ENCODE assay signal across 1 cellular context in genomic region chr16:89701425-89702406, GRCh38.
TF ChIP-seq lines count a peak whose summit lies in the region.

A gene with protein sequence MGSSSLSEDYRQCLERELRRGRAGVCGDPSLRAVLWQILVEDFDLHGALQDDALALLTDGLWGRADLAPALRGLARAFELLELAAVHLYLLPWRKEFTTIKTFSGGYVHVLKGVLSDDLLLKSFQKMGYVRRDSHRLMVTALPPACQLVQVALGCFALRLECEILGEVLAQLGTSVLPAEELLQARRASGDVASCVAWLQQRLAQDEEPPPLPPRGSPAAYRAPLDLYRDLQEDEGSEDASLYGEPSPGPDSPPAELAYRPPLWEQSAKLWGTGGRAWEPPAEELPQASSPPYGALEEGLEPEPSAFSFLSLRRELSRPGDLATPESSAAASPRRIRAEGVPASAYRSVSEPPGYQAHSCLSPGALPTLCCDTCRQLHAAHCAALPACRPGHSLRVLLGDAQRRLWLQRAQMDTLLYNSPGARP (minus strand): TSS chr16:89701705. CDS start chr16:89701232, 473 bp downstream.

TF ChIP-seq in HepG2, 621 proteins besides CTCF, POLR2A, EP300 and RAD21 (continued from another document and continues in another):
- TF ChIP-seq, protein P1, sequence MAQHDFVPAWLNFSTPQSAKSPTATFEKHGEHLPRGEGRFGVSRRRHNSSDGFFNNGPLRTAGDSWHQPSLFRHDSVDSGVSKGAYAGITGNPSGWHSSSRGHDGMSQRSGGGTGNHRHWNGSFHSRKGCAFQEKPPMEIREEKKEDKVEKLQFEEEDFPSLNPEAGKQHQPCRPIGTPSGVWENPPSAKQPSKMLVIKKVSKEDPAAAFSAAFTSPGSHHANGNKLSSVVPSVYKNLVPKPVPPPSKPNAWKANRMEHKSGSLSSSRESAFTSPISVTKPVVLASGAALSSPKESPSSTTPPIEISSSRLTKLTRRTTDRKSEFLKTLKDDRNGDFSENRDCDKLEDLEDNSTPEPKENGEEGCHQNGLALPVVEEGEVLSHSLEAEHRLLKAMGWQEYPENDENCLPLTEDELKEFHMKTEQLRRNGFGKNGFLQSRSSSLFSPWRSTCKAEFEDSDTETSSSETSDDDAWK (CRISPR knock-in tag; IDR thresholded peaks at IDR 0.05), result no peak
- TF ChIP-seq ZNF460 (CRISPR knock-in tag; IDR thresholded peaks at IDR 0.05; ENCODE audit: borderline replicate concordance) (no peak), ZNF446 (CRISPR knock-in tag; IDR thresholded peaks at IDR 0.05) (no peak), ZNF564 (CRISPR knock-in tag; IDR thresholded peaks at IDR 0.05) (no peak), PAWR (CRISPR knock-in tag; IDR thresholded peaks at IDR 0.05; ENCODE audit: borderline replicate concordance) (0 out of 2 replicates have a peak, but pooled peaks have one; percentile 32), ZNF720 (CRISPR knock-in tag; IDR thresholded peaks at IDR 0.05) (no peak), SRSF4 (IDR thresholded peaks at IDR 0.05; ENCODE audit: low read depth, low read length, poor library complexity, severe bottlenecking) (no peak), HMGXB4 (CRISPR knock-in tag; IDR thresholded peaks at IDR 0.05; ENCODE audit: borderline replicate concordance in 1 of 2, low read depth in 1 of 2) (peak; percentile 38 to 58; a peak in 3 of 4 replicates), MTF2 (CRISPR knock-in tag; IDR thresholded peaks at IDR 0.05; ENCODE audit: borderline replicate concordance) (no peak), ZNF761 (CRISPR knock-in tag; conservative IDR thresholded peaks at IDR 0.05) (peak; percentile 33; the same call in 1 of the 2 replicates), ZNF296 (CRISPR knock-in tag; conservative IDR thresholded peaks at IDR 0.05) (no peak), PRMT3 (CRISPR knock-in tag; IDR thresholded peaks at IDR 0.05; ENCODE audit: borderline replicate concordance, low read depth) (0 out of 2 replicates have a peak, but pooled peaks have one; percentile 47), GTF2F1 (IDR thresholded peaks at IDR 0.05; ENCODE audit: low read length) (no peak), DR1 (CRISPR knock-in tag; IDR thresholded peaks at IDR 0.05) (peak; percentile 76), ZNF672 (CRISPR knock-in tag; IDR thresholded peaks at IDR 0.05) (no peak), HNF1B (CRISPR knock-in tag; IDR thresholded peaks at IDR 0.05) (peak; percentile 74), ZMAT3 (CRISPR knock-in tag; conservative IDR thresholded peaks at IDR 0.05) (peak; percentile 90; the same call in 1 of the 2 replicates), KMT2A (CRISPR knock-in tag; IDR thresholded peaks at IDR 0.05) (0 out of 2 replicates have a peak, but pooled peaks have one; percentile 68), ONECUT2 (CRISPR knock-in tag; IDR thresholded peaks at IDR 0.05) (peak; percentile 68), HIC2 (CRISPR knock-in tag; IDR thresholded peaks at IDR 0.05; ENCODE audit: low read depth) (0 out of 2 replicates have a peak, but pooled peaks have one; percentile 17), KMT2B (CRISPR knock-in tag; IDR thresholded peaks at IDR 0.05) (peak; percentile 59; the same call in 1 of the 2 replicates), HDAC2 (CRISPR knock-in tag; IDR thresholded peaks at IDR 0.05) (peak; percentile 9; the same call in 1 of the 2 replicates), ZNF709 (CRISPR knock-in tag; IDR thresholded peaks at IDR 0.05) (peak; percentile 26; the same call in 1 of the 2 replicates), ZNF839 (CRISPR knock-in tag; IDR thresholded peaks at IDR 0.05; ENCODE audit: borderline replicate concordance) (peak; percentile 68; the same call in 1 of the 2 replicates), NR2F2 (IDR thresholded peaks at IDR 0.05; ENCODE audit: borderline replicate concordance, low read depth) (no peak; the same call in 1 of the 2 replicates), KDM4B (CRISPR knock-in tag; IDR thresholded peaks at IDR 0.05) (0 out of 2 replicates have a peak, but pooled peaks have one; percentile 10), SYNCRIP (IDR thresholded peaks at IDR 0.05; ENCODE audit: insufficient read depth, low read depth, low read length) (no peak), ZBTB43 (CRISPR knock-in tag; conservative IDR thresholded peaks at IDR 0.05) (0 out of 2 replicates have a peak, but pooled peaks have one; percentile 37), ZNF775 (CRISPR knock-in tag; IDR thresholded peaks at IDR 0.05; ENCODE audit: borderline replicate concordance) (no peak)
- TF ChIP-seq, protein P2, sequence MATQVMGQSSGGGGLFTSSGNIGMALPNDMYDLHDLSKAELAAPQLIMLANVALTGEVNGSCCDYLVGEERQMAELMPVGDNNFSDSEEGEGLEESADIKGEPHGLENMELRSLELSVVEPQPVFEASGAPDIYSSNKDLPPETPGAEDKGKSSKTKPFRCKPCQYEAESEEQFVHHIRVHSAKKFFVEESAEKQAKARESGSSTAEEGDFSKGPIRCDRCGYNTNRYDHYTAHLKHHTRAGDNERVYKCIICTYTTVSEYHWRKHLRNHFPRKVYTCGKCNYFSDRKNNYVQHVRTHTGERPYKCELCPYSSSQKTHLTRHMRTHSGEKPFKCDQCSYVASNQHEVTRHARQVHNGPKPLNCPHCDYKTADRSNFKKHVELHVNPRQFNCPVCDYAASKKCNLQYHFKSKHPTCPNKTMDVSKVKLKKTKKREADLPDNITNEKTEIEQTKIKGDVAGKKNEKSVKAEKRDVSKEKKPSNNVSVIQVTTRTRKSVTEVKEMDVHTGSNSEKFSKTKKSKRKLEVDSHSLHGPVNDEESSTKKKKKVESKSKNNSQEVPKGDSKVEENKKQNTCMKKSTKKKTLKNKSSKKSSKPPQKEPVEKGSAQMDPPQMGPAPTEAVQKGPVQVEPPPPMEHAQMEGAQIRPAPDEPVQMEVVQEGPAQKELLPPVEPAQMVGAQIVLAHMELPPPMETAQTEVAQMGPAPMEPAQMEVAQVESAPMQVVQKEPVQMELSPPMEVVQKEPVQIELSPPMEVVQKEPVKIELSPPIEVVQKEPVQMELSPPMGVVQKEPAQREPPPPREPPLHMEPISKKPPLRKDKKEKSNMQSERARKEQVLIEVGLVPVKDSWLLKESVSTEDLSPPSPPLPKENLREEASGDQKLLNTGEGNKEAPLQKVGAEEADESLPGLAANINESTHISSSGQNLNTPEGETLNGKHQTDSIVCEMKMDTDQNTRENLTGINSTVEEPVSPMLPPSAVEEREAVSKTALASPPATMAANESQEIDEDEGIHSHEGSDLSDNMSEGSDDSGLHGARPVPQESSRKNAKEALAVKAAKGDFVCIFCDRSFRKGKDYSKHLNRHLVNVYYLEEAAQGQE (IDR thresholded peaks at IDR 0.05; ENCODE audit: borderline replicate concordance in 1 of 2, low read depth in 1 of 2, low read length in 2 of 2), result 0 out of 4 replicates have a peak, but pooled peaks of 1 of the 2 experiments have one; percentile 18
- TF ChIP-seq, protein P3, sequence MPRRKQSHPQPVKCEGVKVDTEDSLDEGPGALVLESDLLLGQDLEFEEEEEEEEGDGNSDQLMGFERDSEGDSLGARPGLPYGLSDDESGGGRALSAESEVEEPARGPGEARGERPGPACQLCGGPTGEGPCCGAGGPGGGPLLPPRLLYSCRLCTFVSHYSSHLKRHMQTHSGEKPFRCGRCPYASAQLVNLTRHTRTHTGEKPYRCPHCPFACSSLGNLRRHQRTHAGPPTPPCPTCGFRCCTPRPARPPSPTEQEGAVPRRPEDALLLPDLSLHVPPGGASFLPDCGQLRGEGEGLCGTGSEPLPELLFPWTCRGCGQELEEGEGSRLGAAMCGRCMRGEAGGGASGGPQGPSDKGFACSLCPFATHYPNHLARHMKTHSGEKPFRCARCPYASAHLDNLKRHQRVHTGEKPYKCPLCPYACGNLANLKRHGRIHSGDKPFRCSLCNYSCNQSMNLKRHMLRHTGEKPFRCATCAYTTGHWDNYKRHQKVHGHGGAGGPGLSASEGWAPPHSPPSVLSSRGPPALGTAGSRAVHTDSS (CRISPR knock-in tag; conservative IDR thresholded peaks at IDR 0.05), result no peak
- TF ChIP-seq, protein P4, sequence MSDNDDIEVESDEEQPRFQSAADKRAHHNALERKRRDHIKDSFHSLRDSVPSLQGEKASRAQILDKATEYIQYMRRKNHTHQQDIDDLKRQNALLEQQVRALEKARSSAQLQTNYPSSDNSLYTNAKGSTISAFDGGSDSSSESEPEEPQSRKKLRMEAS (IDR thresholded peaks at IDR 0.05), result peak; percentile 89
- TF ChIP-seq, protein P5, sequence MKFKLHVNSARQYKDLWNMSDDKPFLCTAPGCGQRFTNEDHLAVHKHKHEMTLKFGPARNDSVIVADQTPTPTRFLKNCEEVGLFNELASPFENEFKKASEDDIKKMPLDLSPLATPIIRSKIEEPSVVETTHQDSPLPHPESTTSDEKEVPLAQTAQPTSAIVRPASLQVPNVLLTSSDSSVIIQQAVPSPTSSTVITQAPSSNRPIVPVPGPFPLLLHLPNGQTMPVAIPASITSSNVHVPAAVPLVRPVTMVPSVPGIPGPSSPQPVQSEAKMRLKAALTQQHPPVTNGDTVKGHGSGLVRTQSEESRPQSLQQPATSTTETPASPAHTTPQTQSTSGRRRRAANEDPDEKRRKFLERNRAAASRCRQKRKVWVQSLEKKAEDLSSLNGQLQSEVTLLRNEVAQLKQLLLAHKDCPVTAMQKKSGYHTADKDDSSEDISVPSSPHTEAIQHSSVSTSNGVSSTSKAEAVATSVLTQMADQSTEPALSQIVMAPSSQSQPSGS (CRISPR knock-in tag; IDR thresholded peaks at IDR 0.05), result 0 out of 2 replicates have a peak, but pooled peaks have one; percentile 7
- TF ChIP-seq, protein P6, sequence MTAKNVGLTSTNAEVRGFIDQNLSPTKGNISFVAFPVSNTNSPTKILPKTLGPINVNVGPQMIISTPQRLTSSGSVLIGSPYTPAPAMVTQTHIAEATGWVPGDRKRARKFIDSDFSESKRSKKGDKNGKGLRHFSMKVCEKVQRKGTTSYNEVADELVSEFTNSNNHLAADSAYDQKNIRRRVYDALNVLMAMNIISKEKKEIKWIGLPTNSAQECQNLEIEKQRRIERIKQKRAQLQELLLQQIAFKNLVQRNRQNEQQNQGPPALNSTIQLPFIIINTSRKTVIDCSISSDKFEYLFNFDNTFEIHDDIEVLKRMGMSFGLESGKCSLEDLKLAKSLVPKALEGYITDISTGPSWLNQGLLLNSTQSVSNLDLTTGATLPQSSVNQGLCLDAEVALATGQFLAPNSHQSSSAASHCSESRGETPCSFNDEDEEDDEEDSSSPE (CRISPR knock-in tag; IDR thresholded peaks at IDR 0.05), result peak; percentile 58
- TF ChIP-seq, protein P7, sequence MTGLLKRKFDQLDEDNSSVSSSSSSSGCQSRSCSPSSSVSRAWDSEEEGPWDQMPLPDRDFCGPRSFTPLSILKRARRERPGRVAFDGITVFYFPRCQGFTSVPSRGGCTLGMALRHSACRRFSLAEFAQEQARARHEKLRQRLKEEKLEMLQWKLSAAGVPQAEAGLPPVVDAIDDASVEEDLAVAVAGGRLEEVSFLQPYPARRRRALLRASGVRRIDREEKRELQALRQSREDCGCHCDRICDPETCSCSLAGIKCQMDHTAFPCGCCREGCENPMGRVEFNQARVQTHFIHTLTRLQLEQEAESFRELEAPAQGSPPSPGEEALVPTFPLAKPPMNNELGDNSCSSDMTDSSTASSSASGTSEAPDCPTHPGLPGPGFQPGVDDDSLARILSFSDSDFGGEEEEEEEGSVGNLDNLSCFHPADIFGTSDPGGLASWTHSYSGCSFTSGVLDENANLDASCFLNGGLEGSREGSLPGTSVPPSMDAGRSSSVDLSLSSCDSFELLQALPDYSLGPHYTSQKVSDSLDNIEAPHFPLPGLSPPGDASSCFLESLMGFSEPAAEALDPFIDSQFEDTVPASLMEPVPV (CRISPR knock-in tag; IDR thresholded peaks at IDR 0.05), result 0 out of 2 replicates have a peak, but pooled peaks have one; percentile 80
